ENCODE assay signal across 1 cellular context in the genomic region with DNA sequence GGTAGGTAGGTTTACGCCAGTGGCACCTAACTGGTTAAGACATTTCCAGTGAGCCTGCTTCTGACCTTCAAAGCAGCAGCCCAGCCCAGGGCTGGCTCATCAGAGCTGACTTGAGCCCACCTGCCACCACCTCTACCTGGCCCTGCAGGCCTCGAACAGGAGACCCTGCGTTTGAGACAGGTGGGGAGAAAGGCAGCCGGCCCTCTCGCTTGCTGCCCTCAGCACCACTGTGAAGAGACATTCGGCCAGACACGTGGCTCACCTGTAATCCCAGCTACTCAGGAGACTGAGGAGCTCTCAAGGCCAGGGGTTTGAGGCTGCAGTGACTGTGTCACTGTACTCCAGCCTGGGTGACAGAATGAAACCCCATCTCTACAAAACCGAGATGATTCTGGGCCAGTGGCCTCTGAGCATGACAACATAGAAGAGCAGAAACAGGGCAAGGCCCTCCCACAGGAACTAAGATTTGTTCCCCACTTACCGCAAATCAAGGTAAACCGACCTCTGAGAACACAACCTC.
TF ChIP-seq lines count a peak whose summit lies in the region.

No MANE protein-coding gene starts in this region.

TF ChIP-seq in HCT116, 20 proteins besides CTCF, POLR2A, EP300 and RAD21 (continued from another document):
- TF ChIP-seq, protein P1, sequence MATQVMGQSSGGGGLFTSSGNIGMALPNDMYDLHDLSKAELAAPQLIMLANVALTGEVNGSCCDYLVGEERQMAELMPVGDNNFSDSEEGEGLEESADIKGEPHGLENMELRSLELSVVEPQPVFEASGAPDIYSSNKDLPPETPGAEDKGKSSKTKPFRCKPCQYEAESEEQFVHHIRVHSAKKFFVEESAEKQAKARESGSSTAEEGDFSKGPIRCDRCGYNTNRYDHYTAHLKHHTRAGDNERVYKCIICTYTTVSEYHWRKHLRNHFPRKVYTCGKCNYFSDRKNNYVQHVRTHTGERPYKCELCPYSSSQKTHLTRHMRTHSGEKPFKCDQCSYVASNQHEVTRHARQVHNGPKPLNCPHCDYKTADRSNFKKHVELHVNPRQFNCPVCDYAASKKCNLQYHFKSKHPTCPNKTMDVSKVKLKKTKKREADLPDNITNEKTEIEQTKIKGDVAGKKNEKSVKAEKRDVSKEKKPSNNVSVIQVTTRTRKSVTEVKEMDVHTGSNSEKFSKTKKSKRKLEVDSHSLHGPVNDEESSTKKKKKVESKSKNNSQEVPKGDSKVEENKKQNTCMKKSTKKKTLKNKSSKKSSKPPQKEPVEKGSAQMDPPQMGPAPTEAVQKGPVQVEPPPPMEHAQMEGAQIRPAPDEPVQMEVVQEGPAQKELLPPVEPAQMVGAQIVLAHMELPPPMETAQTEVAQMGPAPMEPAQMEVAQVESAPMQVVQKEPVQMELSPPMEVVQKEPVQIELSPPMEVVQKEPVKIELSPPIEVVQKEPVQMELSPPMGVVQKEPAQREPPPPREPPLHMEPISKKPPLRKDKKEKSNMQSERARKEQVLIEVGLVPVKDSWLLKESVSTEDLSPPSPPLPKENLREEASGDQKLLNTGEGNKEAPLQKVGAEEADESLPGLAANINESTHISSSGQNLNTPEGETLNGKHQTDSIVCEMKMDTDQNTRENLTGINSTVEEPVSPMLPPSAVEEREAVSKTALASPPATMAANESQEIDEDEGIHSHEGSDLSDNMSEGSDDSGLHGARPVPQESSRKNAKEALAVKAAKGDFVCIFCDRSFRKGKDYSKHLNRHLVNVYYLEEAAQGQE (IDR thresholded peaks at IDR 0.05; ENCODE audit: low read depth), result no peak
- TF ChIP-seq CBX3 (IDR thresholded peaks at IDR 0.05; ENCODE audit: low read depth), result no peak
